35 cellular contexts compared by ENCODE assay signal in the genomic region with DNA sequence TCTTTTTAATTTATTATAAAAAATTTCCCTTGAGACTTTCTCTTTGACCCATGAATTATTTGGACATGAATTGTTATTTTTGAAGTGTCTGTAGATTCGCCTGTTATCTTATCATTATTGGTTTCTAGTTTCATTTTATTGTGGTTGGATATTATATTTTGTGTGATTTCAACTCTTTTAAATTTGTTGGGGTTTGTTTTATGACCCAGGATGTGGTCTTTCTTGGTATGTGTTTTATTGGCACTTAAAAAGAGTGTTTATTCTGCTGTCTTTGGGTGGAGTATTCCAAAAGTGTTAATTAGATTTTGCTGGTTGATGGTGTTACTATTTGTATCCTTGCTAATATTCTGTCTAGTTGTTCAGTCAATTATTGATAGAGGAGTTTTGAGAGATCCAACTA. TPM values are rescaled to one million over a fixed set of nuclear protein-coding genes. Genes with fewer than 3 reads are reported as not detected.
"Had no signal": no experiment of that assay in that cellular context is flagged by ENCODE, and none has a peak within 500 bp of the region (broad histone marks: within the 10 kb centered on the region; RNA-seq: fewer than 3 reads in every experiment).

No MANE protein-coding gene starts in this region.

- H3K4me3 Mint-ChIP-seq: activated CD4-positive, alpha-beta memory T cell treated with anti-CD3 and anti-CD28 coated beads for 36 hours; activated CD4-positive, alpha-beta T cell treated with anti-CD3 and anti-CD28 coated beads for 36 hours; activated CD4-positive, alpha-beta T cell treated with anti-CD3 and anti-CD28 coated beads, Interleukin-2, amount 10 ng/mL, durations not matched to agents 24 days and 14 days; activated CD8-positive, alpha-beta memory T cell treated with anti-CD3 and anti-CD28 coated beads, Interleukin-2, amount 10 ng/mL, durations not matched to agents 7 days and 5 days; activated CD8-positive, alpha-beta T cell treated with anti-CD3 and anti-CD28 coated beads, Interleukin-2, amount 10 ng/mL, durations not matched to agents 7 days and 5 days; activated naive CD4-positive, alpha-beta T cell treated with anti-CD3 and anti-CD28 coated beads for 36 hours; activated naive CD8-positive, alpha-beta T cell treated with anti-CD3 and anti-CD28 coated beads for 36 hours; activated naive CD8-positive, alpha-beta T cell treated with anti-CD3 and anti-CD28 coated beads, Interleukin-2, amount 50 U/mL, for 24 hours; activated T-helper 1 cell treated with anti-CD3 and anti-CD28 coated beads, Interleukin-12 subunit alpha, Interleukin-12 subunit beta, Interleukin-2, Interleukin-4 antibody, amounts not matched to agents 30 ng/mL and 10 ng/mL and 1 ng/mL, durations not matched to agents 14 hours and 24 hours and 36 hours; endodermal cell had no signal

- ATAC-seq: activated CD4-positive, alpha-beta T cell treated with anti-CD3 and anti-CD28 coated beads for 36 hours; activated CD8-positive, alpha-beta memory T cell treated with anti-CD3 and anti-CD28 coated beads, Interleukin-2, amount 10 ng/mL, durations not matched to agents 7 days and 5 days; activated CD8-positive, alpha-beta T cell treated with anti-CD3 and anti-CD28 coated beads, Interleukin-2, amount 10 ng/mL, durations not matched to agents 7 days and 5 days; activated naive CD8-positive, alpha-beta T cell treated with anti-CD3 and anti-CD28 coated beads, Interleukin-2, amount 50 U/mL, for 24 hours; body of pancreas; foreskin keratinocyte; gastrocnemius medialis; heart left ventricle had no signal

- H3K4me3 ChIP-seq: adrenal gland, body of pancreas, colonic mucosa, esophagus muscularis mucosa, gastrocnemius medialis, heart left ventricle had no signal

- H3K9me3 ChIP-seq: body of pancreas, colonic mucosa, gastrocnemius medialis had no signal

- H3K36me3 ChIP-seq: adrenal gland, colonic mucosa, esophagus muscularis mucosa, gastrocnemius medialis, heart left ventricle had no signal

- H3K4me1 Mint-ChIP-seq: activated CD4-positive, alpha-beta T cell treated with anti-CD3 and anti-CD28 coated beads for 36 hours; activated CD4-positive, alpha-beta T cell treated with anti-CD3 and anti-CD28 coated beads, Interleukin-2, amount 10 ng/mL, durations not matched to agents 24 days and 14 days; activated CD8-positive, alpha-beta memory T cell treated with anti-CD3 and anti-CD28 coated beads, Interleukin-2, amount 10 ng/mL, durations not matched to agents 7 days and 5 days; activated naive CD8-positive, alpha-beta T cell treated with anti-CD3 and anti-CD28 coated beads for 36 hours; activated naive CD8-positive, alpha-beta T cell treated with anti-CD3 and anti-CD28 coated beads, Interleukin-2, amount 50 U/mL, for 24 hours had no signal

- H3K9me3 Mint-ChIP-seq: activated T-helper 2 cell treated with anti-CD3 and anti-CD28 coated beads, Interferon-gamma antibody, Interleukin-2, Interleukin-4, amounts not matched to agents 10 μg/mL and 5 μg/mL and 100 μg/mL, durations not matched to agents 14 hours and 24 hours and 36 hours had no signal

- H3K27me3 ChIP-seq: adrenal gland, body of pancreas, colonic mucosa, esophagus muscularis mucosa, foreskin keratinocyte, gastrocnemius medialis, heart left ventricle had no signal

- H3K27ac Mint-ChIP-seq: activated CD4-positive, alpha-beta memory T cell treated with anti-CD3 and anti-CD28 coated beads for 36 hours; activated CD4-positive, alpha-beta T cell treated with anti-CD3 and anti-CD28 coated beads for 36 hours; activated CD4-positive, alpha-beta T cell treated with anti-CD3 and anti-CD28 coated beads, Interleukin-2, amount 10 ng/mL, durations not matched to agents 24 days and 14 days; activated CD8-positive, alpha-beta memory T cell treated with anti-CD3 and anti-CD28 coated beads, Interleukin-2, amount 10 ng/mL, durations not matched to agents 7 days and 5 days; activated CD8-positive, alpha-beta T cell treated with anti-CD3 and anti-CD28 coated beads, Interleukin-2, amount 10 ng/mL, durations not matched to agents 7 days and 5 days; activated naive CD4-positive, alpha-beta T cell treated with anti-CD3 and anti-CD28 coated beads for 36 hours; activated naive CD4-positive, alpha-beta T cell treated with anti-CD3 and anti-CD28 coated beads, Interleukin-2, amount 50 U/mL, for 24 hours; activated naive CD8-positive, alpha-beta T cell treated with anti-CD3 and anti-CD28 coated beads for 36 hours; activated naive CD8-positive, alpha-beta T cell treated with anti-CD3 and anti-CD28 coated beads, Interleukin-2, amount 50 U/mL, for 24 hours; activated T-helper 1 cell treated with anti-CD3 and anti-CD28 coated beads, Interleukin-12 subunit alpha, Interleukin-12 subunit beta, Interleukin-2, Interleukin-4 antibody, amounts not matched to agents 30 ng/mL and 10 ng/mL and 1 ng/mL, durations not matched to agents 14 hours and 24 hours and 36 hours; activated T-helper 2 cell treated with anti-CD3 and anti-CD28 coated beads, Interferon-gamma antibody, Interleukin-2, Interleukin-4, amounts not matched to agents 10 μg/mL and 5 μg/mL and 100 μg/mL, durations not matched to agents 14 hours and 24 hours and 36 hours; endodermal cell had no signal

- H3K4me1 ChIP-seq: adrenal gland, body of pancreas, colonic mucosa, esophagus muscularis mucosa, foreskin keratinocyte, gastrocnemius medialis, heart left ventricle had no signal

- H3K27ac ChIP-seq: adrenal gland, body of pancreas, colonic mucosa, esophagus muscularis mucosa, foreskin keratinocyte, gastrocnemius medialis, heart left ventricle had no signal

- H3K36me3 Mint-ChIP-seq: activated CD8-positive, alpha-beta memory T cell treated with anti-CD3 and anti-CD28 coated beads, Interleukin-2, amount 10 ng/mL, durations not matched to agents 7 days and 5 days; activated naive CD8-positive, alpha-beta T cell treated with anti-CD3 and anti-CD28 coated beads for 36 hours had no signal

- DNase-seq: activated CD4-positive, alpha-beta memory T cell treated with anti-CD3 and anti-CD28 coated beads for 36 hours; activated CD4-positive, alpha-beta T cell treated with anti-CD3 and anti-CD28 coated beads for 36 hours; activated CD4-positive, alpha-beta T cell treated with anti-CD3 and anti-CD28 coated beads, Interleukin-2, amount 10 ng/mL, durations not matched to agents 24 days and 14 days; activated CD4-positive, CD25-positive, alpha-beta regulatory T cell; activated CD4-positive, CD25-positive, alpha-beta regulatory T cell treated with anti-CD3 and anti-CD28 coated beads, Interleukin-2, amount 50 U/mL, for 72 hours; activated CD8-positive, alpha-beta memory T cell treated with anti-CD3 and anti-CD28 coated beads, Interleukin-2, amount 10 ng/mL, durations not matched to agents 7 days and 5 days; activated CD8-positive, alpha-beta memory T cell treated with anti-CD3 and anti-CD28 coated beads, Interleukin-2, amount 50 U/mL, for 4 hours; activated CD8-positive, alpha-beta T cell treated with anti-CD3 and anti-CD28 coated beads, Interleukin-2, amount 10 ng/mL, durations not matched to agents 7 days and 5 days; activated effector memory CD4-positive, alpha-beta T cell treated with anti-CD3 and anti-CD28 coated beads, Interleukin-2, amount 50 U/mL, for 16 hours; activated naive CD4-positive, alpha-beta T cell treated with anti-CD3 and anti-CD28 coated beads for 36 hours; activated naive CD8-positive, alpha-beta T cell treated with anti-CD3 and anti-CD28 coated beads for 36 hours; activated naive CD8-positive, alpha-beta T cell treated with anti-CD3 and anti-CD28 coated beads, Interleukin-2, amount 50 U/mL, for 24 hours; activated T-cell treated with anti-CD3 and anti-CD28 coated beads, Interleukin-2, amount 50 U/mL, for 1 hour; activated T-cell treated with anti-CD3 and anti-CD28 coated beads, Interleukin-2, amount 50 U/mL, for 48 hours; adrenal gland; amygdala; aorta; body of pancreas; caudate nucleus; cerebellar nuclear complex; colonic mucosa; effector CD8-positive, alpha-beta T cell; endodermal cell; erythroblast; foreskin keratinocyte; gastrocnemius medialis; glutamatergic neuron; heart left ventricle; T-helper 2 cell had no signal

RNA-seq across cellular contexts. Expression of gene GPR141, which starts 50.5 kb away (rescaled TPM):
- total RNA-seq: activated CD4-positive, alpha-beta memory T cell treated with anti-CD3 and anti-CD28 coated beads for 36 hours; activated CD4-positive, alpha-beta T cell treated with anti-CD3 and anti-CD28 coated beads for 36 hours; activated CD4-positive, alpha-beta T cell treated with anti-CD3 and anti-CD28 coated beads, Interleukin-2, amount 10 ng/mL, durations not matched to agents 24 days and 14 days; activated CD8-positive, alpha-beta memory T cell treated with anti-CD3 and anti-CD28 coated beads for 36 hours; activated CD8-positive, alpha-beta T cell treated with anti-CD3 and anti-CD28 coated beads, Interleukin-2, amount 10 ng/mL, durations not matched to agents 7 days and 5 days; activated naive CD4-positive, alpha-beta T cell treated with anti-CD3 and anti-CD28 coated beads for 36 hours; activated naive CD8-positive, alpha-beta T cell treated with anti-CD3 and anti-CD28 coated beads for 36 hours; activated T-helper 1 cell treated with anti-CD3 and anti-CD28 coated beads, Interleukin-12 subunit alpha, Interleukin-12 subunit beta, Interleukin-2, Interleukin-4 antibody, amounts not matched to agents 30 ng/mL and 10 ng/mL and 1 ng/mL, durations not matched to agents 14 hours and 24 hours and 36 hours; activated T-helper 2 cell treated with anti-CD3 and anti-CD28 coated beads, Interferon-gamma antibody, Interleukin-2, Interleukin-4, amounts not matched to agents 10 μg/mL and 5 μg/mL and 100 μg/mL, durations not matched to agents 14 hours and 24 hours and 36 hours; foreskin keratinocyte; gastrocnemius medialis; T-helper 1 cell treated with Interleukin-12 subunit alpha and Interleukin-12 subunit beta and Interleukin-4 antibody, amounts not matched to agents 30 ng/mL and 1 ng/mL, for 36 hours had no signal
- polyA plus RNA-seq: foreskin keratinocyte had no signal
